ENCODE assay signal across 24 cellular contexts in genomic region chr10:101760510-101760909, GRCh38. TPM values are rescaled to one million over a fixed set of nuclear protein-coding genes. Genes with fewer than 3 reads are reported as not detected.
DNase-seq lines count a peak whose midpoint lies in the region; ATAC-seq, FAIRE-seq and TF ChIP-seq lines count a peak whose summit lies in the region.
"Had no signal": no experiment of that assay in that cellular context is flagged by ENCODE, and none has a peak within 500 bp of the region (broad histone marks: within the 10 kb centered on the region; RNA-seq: fewer than 3 reads in every experiment).

No MANE protein-coding gene starts in this region.

- intact Hi-C loops in K562 (cut with micrococcal nuclease): no loop called here
- intact Hi-C loops in upper lobe of right lung (cut with DNase I): no loop called here

- WGBS in K562 (ENCODE audit: insufficient coverage, low coverage, missing lambda C conversion rate): 0% methylated on average over 2 of the region's 3 CpGs
- 84% methylated on average over 3 of the region's 3 CpGs for WGBS in suprapubic skin

- no peak for TF ChIP-seq EP300 in K562 (IDR thresholded peaks at IDR 0.05; ENCODE audit: low read length)
- no peak for TF ChIP-seq EP300 in suprapubic skin (IDR thresholded peaks at IDR 0.05)

- H3K27ac ChIP-seq in K562 (ENCODE audit: extremely low read depth, low read depth, low read length) (no peak overlapping the region), upper lobe of right lung (no peak overlapping the region), suprapubic skin (no peak overlapping the region)
- H3K27ac ChIP-seq: 22Rv1, BLaER1 had no signal

- H3K27me3 Mint-ChIP-seq in nephron progenitor cell (ENCODE audit: low read depth, poor library complexity): peaks cover 3% of the 10 kb centered on the region

- no peak for FAIRE-seq in K562 (lab: Jason Lieb, UNC)
- FAIRE-seq: GM12878 had no signal

- no peak overlapping the region for H3K4me3 Mint-ChIP-seq in nephron progenitor cell
- H3K4me3 Mint-ChIP-seq: CD8-positive, alpha-beta T cell; IgD-negative memory B cell had no signal

- no peaks in the 10 kb centered on the region for H4K20me1 ChIP-seq in K562 (replicated peaks; ENCODE audit: control insufficient read depth, insufficient read depth, low read length)
- H4K20me1 ChIP-seq: BLaER1 had no signal

- H3K4me1 Mint-ChIP-seq in nephron progenitor cell: peaks cover 67% of the 10 kb centered on the region
- H3K4me1 Mint-ChIP-seq: IgD-negative memory B cell had no signal

- TF ChIP-seq RAD21 in K562 (CRISPR knock-in tag; conservative IDR thresholded peaks at IDR 0.05 in 1 of 2, IDR thresholded peaks at IDR 0.05 in 1 of 2): no peak

- no peak overlapping the region for H2AFZ ChIP-seq in K562 (ENCODE audit: low read depth, low read length)

- H3K4me1 ChIP-seq in K562 (replicated peaks in 1 of 2; ENCODE audit: control insufficient read depth in 2 of 2, insufficient read depth in 2 of 2, low read length in 2 of 2) (no peaks in the 10 kb centered on the region), upper lobe of right lung (no peaks in the 10 kb centered on the region), suprapubic skin (no peaks in the 10 kb centered on the region)
- H3K4me1 ChIP-seq: BLaER1 had no signal

- H3K4me3 ChIP-seq in K562: no peak overlapping the region
- no peak overlapping the region for H3K4me3 ChIP-seq in upper lobe of right lung
- no peak overlapping the region for H3K4me3 ChIP-seq in suprapubic skin
- H3K4me3 ChIP-seq: BLaER1, GM12878 had no signal

- BruUV-seq in K562 (replicated peaks; lab: Mats Ljungman, UMichigan): no TSS peak

- ATAC-seq in K562 (peak; percentile 43; the same call in 1 of the 3 replicates), upper lobe of right lung (no peak)
- ATAC-seq: CD8-positive, alpha-beta T cell; GM12878 had no signal

- POLR2A ChIA-PET in K562 (lab: Yijun Ruan, JAX): interaction anchor here (0.5 to 1.4 kb wide), 3 partner anchors 11 to 24 kb away, joined by 3 read pairs; no protein-coding TSS in a partner anchor

- H3K9me3 ChIP-seq in K562 (replicated peaks; ENCODE audit: control insufficient read depth, insufficient read depth, low read depth, low read length) (no peaks in the 10 kb centered on the region), upper lobe of right lung (no peaks in the 10 kb centered on the region), suprapubic skin (no peaks in the 10 kb centered on the region)
- H3K9me3 ChIP-seq: BLaER1 had no signal

- H3K36me3 Mint-ChIP-seq in nephron progenitor cell (ENCODE audit: low read depth): no peaks in the 10 kb centered on the region
- H3K36me3 Mint-ChIP-seq: CD8-positive, alpha-beta T cell had no signal

- in situ Hi-C loops in K562 (cut with MboI): no loop called here

- CTCF ChIA-PET in K562 (lab: Yijun Ruan, JAX; ENCODE audit: low intra/inter-chr PET ratio): no interaction called here

- no peaks in the 10 kb centered on the region for H3K9me1 ChIP-seq in K562 (ENCODE audit: control insufficient read depth, insufficient read depth, low read length)

- peaks cover 8 to 50% of the 10 kb centered on the region in 2 experiments; a peak in 4 of 5 replicates for H3K27me3 ChIP-seq in K562 (ENCODE audit: control insufficient read depth in 2 of 2, insufficient read depth in 2 of 2, low read length in 2 of 2)
- no peaks in the 10 kb centered on the region for H3K27me3 ChIP-seq in upper lobe of right lung
- no peaks in the 10 kb centered on the region for H3K27me3 ChIP-seq in suprapubic skin
- H3K27me3 ChIP-seq: BLaER1 had no signal

- no peaks in the 10 kb centered on the region for H3K36me3 ChIP-seq in K562 (ENCODE audit: control insufficient read depth, insufficient read depth, low read length)
- no peaks in the 10 kb centered on the region for H3K36me3 ChIP-seq in upper lobe of right lung
- H3K36me3 ChIP-seq in suprapubic skin: no peaks in the 10 kb centered on the region
- H3K36me3 ChIP-seq: BLaER1 had no signal

- H3K27ac Mint-ChIP-seq in nephron progenitor cell: peak overlapping the region; percentile 41
- H3K27ac Mint-ChIP-seq: CD8-positive, alpha-beta T cell; IgD-negative memory B cell had no signal

- DNase-seq in DMS 273 (lab: John Stamatoyannopoulos, UW; ENCODE audit: unreplicated experiment) (peak; percentile 54), DMS 273 treated with DMSO at 0.1 percent for 48 hours (lab: John Stamatoyannopoulos, UW) (no peak), K562 (ENCODE audit: extremely low read depth in 1 of 4, low spot score in 3 of 4) (no peak), nephron progenitor cell (no peak), upper lobe of right lung (peak; percentile 13), dedifferentiated amniotic fluid mesenchymal stem cell (ENCODE audit: extremely low spot score) (no peak), OCI-M2 (lab: John Stamatoyannopoulos, UW; ENCODE audit: unreplicated experiment) (no peak), suprapubic skin (ENCODE audit: low spot score in 2 of 2) (no peak)
- DNase-seq: CD8-positive, alpha-beta T cell; DMS79 treated with DMSO at 0.1 percent for 48 hours; GDM1; NCI-H187; NCI-H2171; NCI-H446 treated with DMSO at 0.1 percent for 48 hours; NK-92 treated with Interleukin-12 subunit alpha and Interleukin-12 subunit beta, amount 100 ng/mL, for 24 hours; SIG-M5 had no signal

- no peaks in the 10 kb centered on the region for H3K79me2 ChIP-seq in K562 (ENCODE audit: control insufficient read depth, insufficient read depth, low read length)

- TF ChIP-seq POLR2A in K562 (conservative IDR thresholded peaks at IDR 0.05): no peak
- no peak for TF ChIP-seq POLR2A in suprapubic skin (IDR thresholded peaks at IDR 0.05)

- H3K9ac ChIP-seq in K562 (ENCODE audit: insufficient read depth in 1 of 2, low read depth in 2 of 2, low read length in 2 of 2): no peak overlapping the region
- H3K9ac ChIP-seq: BLaER1 had no signal

- no peak overlapping the region for H3K4me2 ChIP-seq in K562 (ENCODE audit: insufficient read depth, low read length)
- H3K4me2 ChIP-seq: BLaER1 had no signal

- TF ChIP-seq CTCF in K562 (IDR thresholded peaks at IDR 0.05 in 2 of 3, conservative IDR thresholded peaks at IDR 0.05 in 1 of 3; ENCODE audit: insufficient read depth in 2 of 3, low read depth in 1 of 3, low read length in 3 of 3) (no peak), nephron progenitor cell (IDR thresholded peaks at IDR 0.05) (no peak), upper lobe of right lung (IDR thresholded peaks at IDR 0.05) (no peak), suprapubic skin (IDR thresholded peaks at IDR 0.05) (no peak)

- H3K9me3 Mint-ChIP-seq in nephron progenitor cell: no peaks in the 10 kb centered on the region
- H3K9me3 Mint-ChIP-seq: CD8-positive, alpha-beta T cell; IgD-negative memory B cell had no signal

RNA-seq across cellular contexts. Expression of gene FGF8, which starts 15.4 kb away (rescaled TPM):
- not detected in 2 replicates for total RNA-seq in K562 (2011; cell fraction: chromatin; rRNA removed; ENCODE audit: low replicate concordance)
- 0.67 TPM in 1 of 2 replicates, not detected in the other for total RNA-seq in K562 (2011; cell fraction: nucleolus; rRNA removed)
- 1.0 TPM in 1 of 2 replicates, not detected in the other for total RNA-seq in K562 (2011; cell fraction: nucleoplasm; rRNA removed)
- total RNA-seq in K562 (2014; rRNA removed) (0.82 TPM in 1 of 2 replicates, not detected in the other), K562 (2014; rRNA removed; fragmentation: Illumina TruSeq; extraction: Trizol) (not detected in 2 replicates), K562 (2015; rRNA removed; fragmentation: Illumina TruSeq; extraction: Trizol) (not detected in 2 replicates), K562 (2021) (0.29 and 0.31 TPM in 2 replicates), upper lobe of right lung (1.2 TPM), suprapubic skin (not detected)
- polyA plus RNA-seq in K562 (2011; rRNA removed) (0.13 and 0.24 TPM in 2 replicates), K562 (2014; fragmentation: Illumina TruSeq; extraction: Trizol) (not detected in 2 replicates), K562 (2014; fragmentation: Nextera tagmentation; extraction: Ambion mirVana) (not detected), K562 (2014; rRNA removed) (0.28 and 0.44 TPM in 2 replicates)
- polyA plus RNA-seq in K562 (2011; cell fraction: cytosol; rRNA removed): 0.73 TPM in 1 of 2 replicates, not detected in the other
- polyA plus RNA-seq in K562 (2011; cell fraction: nucleus; rRNA removed): 1.5 TPM in 2 replicates
- polyA plus RNA-seq in K562 (2012): 0.09 TPM in 1 of 2 replicates, not detected in the other
- not detected in 2 replicates for polyA minus RNA-seq in K562 (2011; rRNA and poly(A)+ RNA removed)
- not detected in 2 replicates for polyA minus RNA-seq in K562 (2011; cell fraction: cytosol; rRNA and poly(A)+ RNA removed)
- polyA minus RNA-seq in K562 (2011; cell fraction: nucleus; rRNA and poly(A)+ RNA removed): 0.54 TPM in 1 of 2 replicates, not detected in the other
- total RNA-seq: CD8-positive, alpha-beta T cell; GM12878; H4; HT-29; RPMI7951 had no signal
- polyA plus RNA-seq: AG04450, IgD-negative memory B cell had no signal

RNA-seq across cellular contexts. Expression of gene NPM3, which starts 22.7 kb away (rescaled TPM):
- total RNA-seq in K562 (2011; cell fraction: chromatin; rRNA removed; ENCODE audit: low replicate concordance): 7.6 and 17.3 TPM in 2 replicates
- 26.8 and 34.0 TPM in 2 replicates for total RNA-seq in K562 (2011; cell fraction: nucleolus; rRNA removed)
- 22.0 and 23.0 TPM in 2 replicates for total RNA-seq in K562 (2011; cell fraction: nucleoplasm; rRNA removed)
- total RNA-seq in K562 (2014; rRNA removed) (171 and 204 TPM in 2 replicates), K562 (2014; rRNA removed; fragmentation: Illumina TruSeq; extraction: Trizol) (85.8 and 114 TPM in 2 replicates), K562 (2015; rRNA removed; fragmentation: Illumina TruSeq; extraction: Trizol) (108 and 112 TPM in 2 replicates), K562 (2021) (147 and 148 TPM in 2 replicates), upper lobe of right lung (18.0 TPM), suprapubic skin (10 to 100 TPM; 13.3 to 60.5 (median 31.1) TPM)
- polyA plus RNA-seq in K562 (2011; rRNA removed) (88.9 and 97.4 TPM in 2 replicates), K562 (2014; fragmentation: Illumina TruSeq; extraction: Trizol) (204 and 239 TPM in 2 replicates), K562 (2014; fragmentation: Nextera tagmentation; extraction: Ambion mirVana) (10 to 100 TPM; 15.2 to 54.4 TPM), K562 (2014; rRNA removed) (161 and 168 TPM in 2 replicates)
- 141 and 176 TPM in 2 replicates for polyA plus RNA-seq in K562 (2011; cell fraction: cytosol; rRNA removed)
- 72.2 and 89.1 TPM in 2 replicates for polyA plus RNA-seq in K562 (2011; cell fraction: nucleus; rRNA removed)
- 76.1 and 130 TPM in 2 replicates for polyA plus RNA-seq in K562 (2012)
- 48.1 and 61.6 TPM in 2 replicates for polyA minus RNA-seq in K562 (2011; rRNA and poly(A)+ RNA removed)
- 36.0 and 44.2 TPM in 2 replicates for polyA minus RNA-seq in K562 (2011; cell fraction: cytosol; rRNA and poly(A)+ RNA removed)
- polyA minus RNA-seq in K562 (2011; cell fraction: nucleus; rRNA and poly(A)+ RNA removed): 11.2 and 12.2 TPM in 2 replicates

RNA-seq across cellular contexts. Expression of gene OGA, which starts 57.7 kb away (rescaled TPM):
- total RNA-seq in K562 (2011; cell fraction: chromatin; rRNA removed; ENCODE audit: low replicate concordance): 146 and 468 TPM in 2 replicates
- total RNA-seq in K562 (2011; cell fraction: nucleolus; rRNA removed): 65.4 and 98.2 TPM in 2 replicates
- total RNA-seq in K562 (2011; cell fraction: nucleoplasm; rRNA removed): 193 and 258 TPM in 2 replicates
- total RNA-seq in K562 (2014; rRNA removed) (47.5 and 51.3 TPM in 2 replicates), K562 (2014; rRNA removed; fragmentation: Illumina TruSeq; extraction: Trizol) (67.1 and 72.2 TPM in 2 replicates), K562 (2015; rRNA removed; fragmentation: Illumina TruSeq; extraction: Trizol) (58.4 and 60.7 TPM in 2 replicates), K562 (2021) (41.6 and 54.3 TPM in 2 replicates), upper lobe of right lung (91.6 TPM), suprapubic skin (100 to 1,000 TPM in 3 of 4 donors, 10 to 100 TPM in 1; 90.2 to 423 (median 131) TPM)
- polyA plus RNA-seq in K562 (2011; rRNA removed) (73.5 and 79.9 TPM in 2 replicates), K562 (2014; fragmentation: Illumina TruSeq; extraction: Trizol) (61.1 and 61.2 TPM in 2 replicates), K562 (2014; fragmentation: Nextera tagmentation; extraction: Ambion mirVana) (10 to 100 TPM; 13.5 to 18.6 TPM), K562 (2014; rRNA removed) (59.5 and 61.8 TPM in 2 replicates)
- polyA plus RNA-seq in K562 (2011; cell fraction: cytosol; rRNA removed): 7.7 and 23.2 TPM in 2 replicates
- 116 and 157 TPM in 2 replicates for polyA plus RNA-seq in K562 (2011; cell fraction: nucleus; rRNA removed)
- polyA plus RNA-seq in K562 (2012): 42.3 and 50.2 TPM in 2 replicates
- 82.2 and 103 TPM in 2 replicates for polyA minus RNA-seq in K562 (2011; rRNA and poly(A)+ RNA removed)
- polyA minus RNA-seq in K562 (2011; cell fraction: cytosol; rRNA and poly(A)+ RNA removed): 25.0 and 32.5 TPM in 2 replicates
- polyA minus RNA-seq in K562 (2011; cell fraction: nucleus; rRNA and poly(A)+ RNA removed): 36.2 and 78.1 TPM in 2 replicates

Comparison
In these comparisons a context has a peak if more than half of its experiments do, and no peak if none do; other contexts are left out.
1. DNase-seq: peak in DMS 273 (single experiment) and upper lobe of right lung (single experiment); none in DMS 273 treated with DMSO at 0.1 percent for 48 hours (single experiment), K562 (0 of 4), nephron progenitor cell (single experiment), dedifferentiated amniotic fluid mesenchymal stem cell (single experiment), OCI-M2 (single experiment) and suprapubic skin (0 of 2).